12 cellular contexts compared by ENCODE assay signal in the genomic region with DNA sequence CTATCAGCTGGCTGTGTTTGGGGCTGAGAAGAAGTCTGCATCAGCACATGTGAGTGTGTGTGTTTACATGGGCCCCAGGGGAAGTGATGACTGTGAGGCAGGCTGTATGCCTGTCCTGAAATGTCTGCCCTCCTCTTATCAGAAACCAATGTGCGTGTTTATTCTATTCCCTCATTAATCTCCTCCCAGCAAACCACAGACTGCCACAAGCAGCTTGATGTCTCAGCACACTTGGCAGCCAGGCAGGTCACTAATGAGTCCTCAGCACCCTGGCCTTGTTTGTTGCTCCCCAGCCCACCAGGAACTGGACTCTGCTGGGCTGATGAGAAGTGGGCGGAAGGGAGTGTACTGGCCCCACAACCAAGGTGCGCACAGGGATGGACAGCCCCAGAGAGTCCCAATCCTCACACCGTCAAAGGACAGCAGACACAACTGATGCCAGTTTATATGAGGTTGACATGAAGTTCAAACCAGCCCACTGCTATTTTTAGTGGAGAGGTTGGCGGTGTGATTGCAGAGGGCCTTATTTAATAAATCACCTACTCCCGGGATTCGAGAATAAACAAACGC.
DNase-seq lines count a peak whose midpoint lies in the region; ATAC-seq, FAIRE-seq and TF ChIP-seq lines count a peak whose summit lies in the region.
"Had no signal": no experiment of that assay in that cellular context is flagged by ENCODE, and none has a peak within 500 bp of the region (broad histone marks: within the 10 kb centered on the region; RNA-seq: fewer than 3 reads in every experiment).

No MANE protein-coding gene starts in this region.

- H3K4me3 Mint-ChIP-seq in stimulated activated naive CD8-positive, alpha-beta T cell treated with anti-CD3 and anti-CD28 coated beads, Interleukin-15, amount 100 ng/mL, for 72 hours = no peak overlapping the region
- H3K4me3 Mint-ChIP-seq in glutamatergic neuron (ENCODE audit: unreplicated experiment) = peak overlapping the region; percentile 26
- H3K4me3 Mint-ChIP-seq: activated CD8-positive, alpha-beta T cell treated with anti-CD3 and anti-CD28 coated beads, Interleukin-2, amount 10 ng/mL, durations not matched to agents 7 days and 5 days; immature natural killer cell had no signal

- ATAC-seq in stimulated activated naive CD8-positive, alpha-beta T cell treated with anti-CD3 and anti-CD28 coated beads, Interleukin-15, Interleukin-2, amounts not matched to agents 100 U/mL and 50 U/mL, for 24 hours = peak; percentile 19
- no peak for ATAC-seq in stimulated activated naive CD8-positive, alpha-beta T cell treated with anti-CD3 and anti-CD28 coated beads, Interleukin-15, amount 100 ng/mL, for 72 hours
- ATAC-seq: activated CD8-positive, alpha-beta T cell treated with anti-CD3 and anti-CD28 coated beads, Interleukin-2, amount 10 ng/mL, durations not matched to agents 7 days and 5 days had no signal

- FAIRE-seq in urothelium cell line (lab: Jason Lieb, UNC) = no peak

- no peaks in the 10 kb centered on the region for H3K27me3 Mint-ChIP-seq in stimulated activated naive CD8-positive, alpha-beta T cell treated with anti-CD3 and anti-CD28 coated beads, Interleukin-15, amount 100 ng/mL, for 72 hours
- peaks cover 5% of the 10 kb centered on the region for H3K27me3 Mint-ChIP-seq in glutamatergic neuron (ENCODE audit: unreplicated experiment)

- H3K36me3 Mint-ChIP-seq in glutamatergic neuron (ENCODE audit: unreplicated experiment) = peaks cover 5% of the 10 kb centered on the region
- H3K36me3 Mint-ChIP-seq: immature natural killer cell had no signal

- no peaks in the 10 kb centered on the region for H3K9me3 Mint-ChIP-seq in stimulated activated naive CD8-positive, alpha-beta T cell treated with anti-CD3 and anti-CD28 coated beads, Interleukin-15, amount 100 ng/mL, for 72 hours
- H3K9me3 Mint-ChIP-seq in glutamatergic neuron (ENCODE audit: unreplicated experiment) = peaks cover 5% of the 10 kb centered on the region

- DNase-seq in stimulated activated naive CD8-positive, alpha-beta T cell treated with anti-CD3 and anti-CD28 coated beads, Interleukin-15, Interleukin-2, amounts not matched to agents 100 U/mL and 50 U/mL, for 24 hours = no peak
- DNase-seq in stimulated activated naive CD8-positive, alpha-beta T cell treated with anti-CD3 and anti-CD28 coated beads, Interleukin-15, amount 100 ng/mL, for 72 hours = no peak
- no peak for DNase-seq in glutamatergic neuron
- peak; percentile 2 for DNase-seq in urothelium cell line (ENCODE audit: low spot score)
- DNase-seq in GM19238 (ENCODE audit: insufficient read length, low spot score) = no peak
- DNase-seq in ACHN = no peak
- DNase-seq in KG1 (lab: John Stamatoyannopoulos, UW) = no peak
- DNase-seq: activated CD8-positive, alpha-beta T cell treated with anti-CD3 and anti-CD28 coated beads, Interleukin-2, amount 10 ng/mL, durations not matched to agents 7 days and 5 days; COR-L47; immature natural killer cell; tibial artery had no signal

- peaks cover 26% of the 10 kb centered on the region for H3K4me1 Mint-ChIP-seq in stimulated activated naive CD8-positive, alpha-beta T cell treated with anti-CD3 and anti-CD28 coated beads, Interleukin-15, amount 100 ng/mL, for 72 hours
- H3K4me1 Mint-ChIP-seq in glutamatergic neuron (ENCODE audit: low read depth, unreplicated experiment) = peaks cover 27% of the 10 kb centered on the region

- no peak for TF ChIP-seq CTCF in glutamatergic neuron (IDR thresholded peaks at IDR 0.05; ENCODE audit: partially characterized antibody, unreplicated experiment)

- 0 out of 2 replicates have a peak, but pooled peaks have one; percentile 12 for TF ChIP-seq POLR2A in Raji (IDR thresholded peaks at IDR 0.05; ENCODE audit: insufficient read depth, low read depth, low read length)

- in situ Hi-C loops in ACHN (cut with HindIII; ENCODE audit: low pct_ligation_motif_present, low pct_unique_long_range_greater_than_20kb, low sequenced_read_pairs) = no loop called here

- H3K27ac Mint-ChIP-seq in stimulated activated naive CD8-positive, alpha-beta T cell treated with anti-CD3 and anti-CD28 coated beads, Interleukin-15, amount 100 ng/mL, for 72 hours = no peak overlapping the region
- H3K27ac Mint-ChIP-seq in glutamatergic neuron (ENCODE audit: unreplicated experiment) = no peak overlapping the region
- H3K27ac Mint-ChIP-seq: activated CD8-positive, alpha-beta T cell treated with anti-CD3 and anti-CD28 coated beads, Interleukin-2, amount 10 ng/mL, durations not matched to agents 7 days and 5 days had no signal
